Comparison of ENCODE assay signal across 17 cellular contexts in the genomic region with DNA sequence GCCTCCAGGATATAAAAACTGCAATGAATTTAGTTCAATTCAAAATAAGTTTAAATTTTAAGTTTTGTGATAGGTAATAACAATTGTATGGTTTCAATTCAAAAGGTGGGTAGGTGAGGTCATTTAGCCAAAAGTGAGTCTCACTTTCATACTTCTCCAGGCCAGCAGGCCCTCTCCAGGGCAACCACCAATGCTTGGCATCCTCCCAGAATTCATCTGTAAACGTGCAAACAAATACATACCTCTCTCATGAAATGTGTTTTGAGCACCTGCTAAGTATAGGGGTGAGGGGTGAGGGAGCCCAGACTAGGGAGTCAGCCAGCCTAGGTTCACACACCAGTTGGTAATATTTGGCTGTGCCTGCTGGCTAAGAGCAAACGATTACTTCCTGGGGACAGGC. TPM values are rescaled to one million over a fixed set of nuclear protein-coding genes. Genes with fewer than 3 reads are reported as not detected.
DNase-seq lines count a peak whose midpoint lies in the region; ATAC-seq and TF ChIP-seq lines count a peak whose summit lies in the region.
"Had no signal": no experiment of that assay in that cellular context is flagged by ENCODE, and none has a peak within 500 bp of the region (broad histone marks: within the 10 kb centered on the region; RNA-seq: fewer than 3 reads in every experiment).

No MANE protein-coding gene starts in this region.

- H3K27me3 ChIP-seq in lower lobe of right lung (ENCODE audit: low read depth) = no peaks in the 10 kb centered on the region

- no peaks in the 10 kb centered on the region for H3K36me3 ChIP-seq in lower lobe of right lung
- H3K36me3 ChIP-seq: gastrocnemius medialis, neutrophil, WERI-Rb-1 had no signal

- intact Hi-C loops in lower lobe of right lung (cut with DNase I) = no loop called here

- ATAC-seq in HG02981 (IDR thresholded peaks at IDR 0.05; ENCODE audit: unreplicated experiment) (peak; percentile 50), lower lobe of right lung (peak; percentile 77 to 78), left lobe of liver (no peak)
- ATAC-seq: activated CD8-positive, alpha-beta T cell treated with anti-CD3 and anti-CD28 coated beads for 36 hours; gastrocnemius medialis; stimulated activated naive CD8-positive, alpha-beta T cell treated with anti-CD3 and anti-CD28 coated beads, Interleukin-15, amount 100 ng/mL, for 72 hours had no signal

- DNase-seq in NCI-H1417 (lab: John Stamatoyannopoulos, UW) (peak in 2 of 3 experiments; percentile 19 to 41), NCI-H1417 treated with DMSO at 0.1 percent for 48 hours (lab: John Stamatoyannopoulos, UW) (no peak), NCI-H2196 (lab: John Stamatoyannopoulos, UW; ENCODE audit: unreplicated experiment) (peak; percentile 58), lower lobe of right lung (no peak), left lobe of liver (ENCODE audit: low spot score) (no peak), EL (no peak)
- DNase-seq in activated naive CD4-positive, alpha-beta T cell (lab: John Stamatoyannopoulos, UW) = no peak
- DNase-seq: activated CD8-positive, alpha-beta T cell treated with anti-CD3 and anti-CD28 coated beads for 36 hours; activated T-cell treated with anti-CD3 and anti-CD28 coated beads, Interleukin-2, amount 50 U/mL, for 48 hours; C1 segment of cervical spinal cord; gastrocnemius medialis; HCEC 1CT; NCI-H187 treated with DMSO at 0.1 percent for 48 hours; stimulated activated naive CD8-positive, alpha-beta T cell treated with anti-CD3 and anti-CD28 coated beads, Interleukin-15, amount 100 ng/mL, for 72 hours; WERI-Rb-1 had no signal

- TF ChIP-seq CTCF in lower lobe of right lung (IDR thresholded peaks at IDR 0.05) = no peak

- H3K4me1 ChIP-seq in lower lobe of right lung = no peaks in the 10 kb centered on the region
- H3K4me1 ChIP-seq: gastrocnemius medialis had no signal

- H3K27ac ChIP-seq in lower lobe of right lung = no peak overlapping the region
- H3K27ac ChIP-seq: gastrocnemius medialis, neutrophil, WERI-Rb-1 had no signal

- no peaks in the 10 kb centered on the region for H3K9me3 ChIP-seq in lower lobe of right lung
- H3K9me3 ChIP-seq: gastrocnemius medialis, neutrophil had no signal

- H3K4me3 ChIP-seq in lower lobe of right lung = no peak overlapping the region
- H3K4me3 ChIP-seq: gastrocnemius medialis had no signal

RNA-seq across cellular contexts. Expression of gene RBSN, which starts 22.0 kb away (rescaled TPM):
- total RNA-seq in lower lobe of right lung (29.7 TPM), left lobe of liver (12.6 TPM)

RNA-seq across cellular contexts. Expression of gene MRPS25, which starts 55.9 kb away (rescaled TPM):
- total RNA-seq in lower lobe of right lung (73.5 TPM), left lobe of liver (56.4 TPM)

Comparison
In these comparisons a context has a peak if more than half of its experiments do, and no peak if none do; other contexts are left out.
1. DNase-seq: peak in NCI-H1417 (2 of 3) and NCI-H2196 (single experiment); none in NCI-H1417 treated with DMSO at 0.1 percent for 48 hours (single experiment), lower lobe of right lung (single experiment), activated naive CD4-positive, alpha-beta T cell (0 of 4), left lobe of liver (single experiment) and EL (single experiment).